ENCODE assay signal across 8 cellular contexts in genomic region chr3:23865595-23866396, GRCh38. TPM values are rescaled to one million over a fixed set of nuclear protein-coding genes. Genes with fewer than 3 reads are reported as not detected.
DNase-seq lines count a peak whose midpoint lies in the region; ATAC-seq, FAIRE-seq and TF ChIP-seq lines count a peak whose summit lies in the region.

No MANE protein-coding gene starts in this region.

- peaks cover 12% of the 10 kb centered on the region for H3K4me1 ChIP-seq in endodermal cell (ENCODE audit: control insufficient read depth, insufficient read depth, low read length)
- H3K4me1 ChIP-seq in neural progenitor cell = peaks cover 42% of the 10 kb centered on the region
- peaks cover 0 to 38% (median 30%) of the 10 kb centered on the region in 4 donors for H3K4me1 ChIP-seq in sigmoid colon

- peaks cover 11% of the 10 kb centered on the region for H3K36me3 ChIP-seq in endodermal cell (ENCODE audit: control insufficient read depth, insufficient read depth, low read length)
- H3K36me3 ChIP-seq in neural progenitor cell = no peaks in the 10 kb centered on the region
- H3K36me3 ChIP-seq in sigmoid colon = no peaks in the 10 kb centered on the region

- H3K27ac Mint-ChIP-seq in endodermal cell = peak overlapping the region; percentile 75
- peak overlapping the region; percentile 95 for H3K27ac Mint-ChIP-seq in neural progenitor cell

- peak; percentile 84 for DNase-seq in GM12865 (ENCODE audit: low read depth)
- peak; percentile 77 for DNase-seq in HuH-7.5 (ENCODE audit: low spot score)
- DNase-seq in endodermal cell = peak; percentile 75
- peak; percentile 59 for DNase-seq in neural progenitor cell (ENCODE audit: low spot score)
- no peak for DNase-seq in NOMO-1 (lab: John Stamatoyannopoulos, UW; ENCODE audit: unreplicated experiment in 2 of 2)
- no peak for DNase-seq in sigmoid colon
- no peak for DNase-seq in urothelium cell line (ENCODE audit: low spot score)

- peak overlapping the region; percentile 66 for H3K4me2 ChIP-seq in neural progenitor cell

- H3K9ac ChIP-seq in endodermal cell (ENCODE audit: extremely low read depth, low read length, poor library complexity, severe bottlenecking) = no peak overlapping the region
- peak overlapping the region; percentile 11 for H3K9ac ChIP-seq in neural progenitor cell

- TF ChIP-seq CTCF in GM12865 (IDR thresholded peaks at IDR 0.05; ENCODE audit: insufficient read depth, low read depth, low read length, missing control alignments) (no peak), endodermal cell (conservative IDR thresholded peaks at IDR 0.05) (no peak), neural progenitor cell (IDR thresholded peaks at IDR 0.05) (no peak), sigmoid colon (IDR thresholded peaks at IDR 0.05) (no peak)

- no peak for TF ChIP-seq EP300 in sigmoid colon (IDR thresholded peaks at IDR 0.05)

- H3K4me3 Mint-ChIP-seq in endodermal cell (no peak overlapping the region), neural progenitor cell (peak overlapping the region; percentile 75)

- no peak overlapping the region for H2AFZ ChIP-seq in neural progenitor cell (replicated peaks)

- H3K27me3 ChIP-seq in endodermal cell (ENCODE audit: control insufficient read depth, insufficient read depth, low read length, poor library complexity, severe bottlenecking) (no peaks in the 10 kb centered on the region), neural progenitor cell (no peaks in the 10 kb centered on the region), sigmoid colon (no peaks in the 10 kb centered on the region)

- H3K27ac ChIP-seq in endodermal cell (ENCODE audit: low read depth, low read length) (peak overlapping the region; percentile 74), neural progenitor cell (peak overlapping the region; percentile 86), sigmoid colon (peak overlapping the region in 2 of 4 donors; percentile 2 to 24)

- no peaks in the 10 kb centered on the region for H3K9me3 Mint-ChIP-seq in endodermal cell
- H3K9me3 Mint-ChIP-seq in neural progenitor cell = peaks cover 6% of the 10 kb centered on the region

- no peaks in the 10 kb centered on the region for H3K27me3 Mint-ChIP-seq in endodermal cell (ENCODE audit: insufficient read depth)
- peaks cover 4% of the 10 kb centered on the region for H3K27me3 Mint-ChIP-seq in neural progenitor cell (ENCODE audit: insufficient read depth, low read depth)

- H4K20me1 ChIP-seq in neural progenitor cell (ENCODE audit: low read depth) = peaks cover 71% of the 10 kb centered on the region

- peak; percentile 72 for ATAC-seq in GM21737 (IDR thresholded peaks at IDR 0.05; ENCODE audit: unreplicated experiment)

- H3K9me3 ChIP-seq in endodermal cell (ENCODE audit: control insufficient read depth, low read length) (peaks cover 9% of the 10 kb centered on the region), neural progenitor cell (ENCODE audit: low read depth) (no peaks in the 10 kb centered on the region), sigmoid colon (no peaks in the 10 kb centered on the region)

- no peak for FAIRE-seq in urothelium cell line (lab: Jason Lieb, UNC)

- TF ChIP-seq POLR2A in sigmoid colon (IDR thresholded peaks at IDR 0.05) = no peak

- 76 to 84% methylated on average over 3 to 6 of the region's 6 CpGs for WGBS in endodermal cell (ENCODE audit: insufficient coverage in 1 of 2, insufficient read length in 1 of 2), 2 experiments
- 53 to 66% methylated on average over 6 of the region's 6 CpGs for WGBS in sigmoid colon, 2 donors

- peaks cover 31% of the 10 kb centered on the region for H3F3A ChIP-seq in neural progenitor cell (ENCODE audit: low read depth)

- intact Hi-C loops in sigmoid colon (cut with DNase I) = loop anchor here (5.0 kb wide), 1 partner anchor 58 kb away; the partner anchor contains the start of gene UBE2E1

- H3K36me3 Mint-ChIP-seq in endodermal cell (ENCODE audit: low read depth) = peaks cover 15% of the 10 kb centered on the region
- peaks cover 15% of the 10 kb centered on the region for H3K36me3 Mint-ChIP-seq in neural progenitor cell

- H3K4me3 ChIP-seq in GM12865 (ENCODE audit: low read depth, low read length) = no peak overlapping the region
- H3K4me3 ChIP-seq in endodermal cell (ENCODE audit: low read length) = no peak overlapping the region
- H3K4me3 ChIP-seq in neural progenitor cell = peak overlapping the region; percentile 16
- no peak overlapping the region for H3K4me3 ChIP-seq in sigmoid colon

- peaks cover 97% of the 10 kb centered on the region for H3K79me2 ChIP-seq in neural progenitor cell (ENCODE audit: low read depth)

- peaks cover 24% of the 10 kb centered on the region for H3K4me1 Mint-ChIP-seq in endodermal cell
- peaks cover 47% of the 10 kb centered on the region for H3K4me1 Mint-ChIP-seq in neural progenitor cell

RNA-seq across cellular contexts. Expression of gene NKIRAS1, which starts 51.0 kb away (rescaled TPM):
- total RNA-seq in endodermal cell (1 to 10 TPM; 6.3 to 6.9 TPM), neural progenitor cell (ENCODE audit: low replicate concordance) (17.3 and 30.9 TPM in 2 replicates), sigmoid colon (10 to 100 TPM; 21.6 to 29.3 (median 26.8) TPM)
- polyA plus RNA-seq in endodermal cell (2013, experiment 1 of 2) = 11.6 TPM
- polyA plus RNA-seq in endodermal cell (2013, experiment 2 of 2) = 9.2 TPM
- polyA plus RNA-seq in sigmoid colon = 1 to 10 TPM; 4.2 to 5.4 (median 5.1) TPM

RNA-seq across cellular contexts. Expression of gene RPL15, which starts 51.1 kb away (rescaled TPM):
- 1,000 to 10,000 TPM; 2,011 to 2,129 TPM for total RNA-seq in endodermal cell
- polyA plus RNA-seq in endodermal cell (2013, experiment 1 of 2) = 3,347 TPM
- polyA plus RNA-seq in endodermal cell (2013, experiment 2 of 2) = 3,114 TPM
- 5,928 and 7,186 TPM in 2 replicates for total RNA-seq in neural progenitor cell (ENCODE audit: low replicate concordance)
- total RNA-seq in sigmoid colon = 1,000 to 10,000 TPM; 1,530 to 5,073 (median 3,085) TPM
- polyA plus RNA-seq in sigmoid colon = 1,000 to 10,000 TPM; 2,984 to 4,927 (median 3,091) TPM

Comparison
In these comparisons a context has a peak if more than half of its experiments do, and no peak if none do; other contexts are left out.
1. DNase-seq: peak in GM12865 (single experiment), HuH-7.5 (single experiment), endodermal cell (single experiment) and neural progenitor cell (single experiment); none in NOMO-1 (0 of 2), sigmoid colon (single experiment) and urothelium cell line (single experiment).